Comparison of ENCODE assay signal across 9 cellular contexts in genomic region chr12:104763163-104763805, GRCh38.
DNase-seq lines count a peak whose midpoint lies in the region; ATAC-seq, FAIRE-seq and TF ChIP-seq lines count a peak whose summit lies in the region.
"Had no signal": no experiment of that assay in that cellular context is flagged by ENCODE, and none has a peak within 500 bp of the region (broad histone marks: within the 10 kb centered on the region; RNA-seq: fewer than 3 reads in every experiment).

No MANE protein-coding gene starts in this region.

- ATAC-seq in HG02623 (IDR thresholded peaks at IDR 0.05; ENCODE audit: unreplicated experiment) (peak; percentile 54), SK-N-SH treated with all-trans-retinoic acid at 6 μM for 48 hours (0 out of 3 replicates have a peak, but pooled peaks have one; percentile 24), foreskin keratinocyte (peak; percentile 79), GM18520 (IDR thresholded peaks at IDR 0.05; ENCODE audit: unreplicated experiment) (no peak)

- H3K27me3 ChIP-seq in foreskin keratinocyte (no peaks in the 10 kb centered on the region), testis (no peaks in the 10 kb centered on the region)

- H3K4me1 ChIP-seq in foreskin keratinocyte (peaks cover 8% of the 10 kb centered on the region), testis (no peaks in the 10 kb centered on the region)

- DNase-seq in GM12891 (ENCODE audit: insufficient read length, low spot score) (no peak), foreskin keratinocyte (peak; percentile 31 to 45), head of caudate nucleus (no peak), germinal center (ENCODE audit: low spot score) (no peak), testis (no peak)
- DNase-seq: NCI-H774 had no signal

- H3K36me3 ChIP-seq in testis (ENCODE audit: low read depth, missing control alignments), result no peaks in the 10 kb centered on the region

- H3K4me3 ChIP-seq in testis, result no peak overlapping the region

- H3K27ac ChIP-seq in foreskin keratinocyte, result no peak overlapping the region
- H3K27ac ChIP-seq in testis, result no peak overlapping the region

- TF ChIP-seq POLR2A in GM12891 (IDR thresholded peaks at IDR 0.05; ENCODE audit: low read depth, low read length), result no peak
- no peak for TF ChIP-seq POLR2A in testis (IDR thresholded peaks at IDR 0.05)

- 89 to 91% methylated on average over 6 of the region's 6 CpGs for WGBS in testis, 2 donors

- no peak for TF ChIP-seq CTCF in foreskin keratinocyte (conservative IDR thresholded peaks at IDR 0.05)
- TF ChIP-seq CTCF in testis (IDR thresholded peaks at IDR 0.05), result no peak

- peak; percentile 76 for FAIRE-seq in GM12891 (lab: Jason Lieb, UNC)

- no peaks in the 10 kb centered on the region for H3K9me3 ChIP-seq in testis

- intact Hi-C loops in head of caudate nucleus (cut with DNase I) (no loop called here), testis (cut with DNase I; ENCODE audit: low total_unique reads) (no loop called here)

TF ChIP-seq in GM12891, 5 proteins besides CTCF, POLR2A, EP300 and RAD21:
- TF ChIP-seq POU2F2 (IDR thresholded peaks at IDR 0.05; ENCODE audit: low read depth, low read length), result no peak
- no peak for TF ChIP-seq POLR2AphosphoS5 (IDR thresholded peaks at IDR 0.05; ENCODE audit: low read depth, low read length)
- no peak for TF ChIP-seq TAF1 (IDR thresholded peaks at IDR 0.05; ENCODE audit: low read depth, low read length)
- TF ChIP-seq PAX5 (IDR thresholded peaks at IDR 0.05; ENCODE audit: insufficient read depth, low read length, severe bottlenecking), result no peak
- no peak for TF ChIP-seq SPI1 (IDR thresholded peaks at IDR 0.05; ENCODE audit: low read depth, low read length)

TF ChIP-seq in SK-N-SH treated with all-trans-retinoic acid at 6 μM for 48 hours, 23 proteins besides CTCF, POLR2A, EP300 and RAD21:
- TF ChIP-seq ESRRG (CRISPR knock-in tag; IDR thresholded peaks at IDR 0.05), result no peak
- TF ChIP-seq PPARA (CRISPR knock-in tag; IDR thresholded peaks at IDR 0.05; ENCODE audit: borderline replicate concordance), result no peak
- TF ChIP-seq ZC3H10 (CRISPR knock-in tag; IDR thresholded peaks at IDR 0.05), result no peak
- TF ChIP-seq SNAI2 (CRISPR knock-in tag; IDR thresholded peaks at IDR 0.05), result no peak
- TF ChIP-seq GLIS3 (CRISPR knock-in tag; IDR thresholded peaks at IDR 0.05), result no peak
- TF ChIP-seq ISL1 (CRISPR knock-in tag; IDR thresholded peaks at IDR 0.05), result no peak

Comparison
In these comparisons a context has a peak if more than half of its experiments do, and no peak if none do; other contexts are left out.
1. DNase-seq: peak in foreskin keratinocyte (2 of 2); none in GM12891 (single experiment), head of caudate nucleus (0 of 42), germinal center (single experiment) and testis (single experiment).